8 cellular contexts compared by ENCODE assay signal in genomic region chrX:155263854-155264628, GRCh38. TPM values are rescaled to one million over a fixed set of nuclear protein-coding genes. Genes with fewer than 3 reads are reported as not detected.
DNase-seq lines count a peak whose midpoint lies in the region; ATAC-seq and TF ChIP-seq lines count a peak whose summit lies in the region.

Gene RAB39B (minus strand): TSS chrX:155264491. CDS start chrX:155264288, 203 bp downstream.

- 1% methylated on average over 58 of the region's 58 CpGs for WGBS in HUES64
- 2 to 6% methylated on average over 9 to 17 of the region's 58 CpGs for WGBS in testis, 2 donors

- H3K27ac ChIP-seq in HUES64 (ENCODE audit: low read depth, low read length) (peak within 1 kb of the TSS; percentile 72; the same call in 1 of the 2 replicates), RWPE2 (ENCODE audit: poor library complexity, severe bottlenecking) (no peak within 1 kb of the TSS), osteoblast (ENCODE audit: low read depth, low read length) (no peak within 1 kb of the TSS), testis (no peak within 1 kb of the TSS)

- intact Hi-C loops in testis (cut with DNase I; ENCODE audit: low total_unique reads) = no loop called here

- no peak for TF ChIP-seq CTCF in RWPE2 (IDR thresholded peaks at IDR 0.05; ENCODE audit: poor library complexity, severe bottlenecking)
- TF ChIP-seq CTCF in osteoblast (IDR thresholded peaks at IDR 0.05; ENCODE audit: extremely low read depth, low read depth, low read length) = no peak
- TF ChIP-seq CTCF in testis (IDR thresholded peaks at IDR 0.05) = no peak

- H3K79me2 ChIP-seq in osteoblast (ENCODE audit: insufficient read depth, low read length) = no peaks in the 10 kb centered on the region

- H3K4me2 ChIP-seq in osteoblast (ENCODE audit: insufficient read depth, low read length) = no peak within 1 kb of the TSS

- peak; percentile 35 for DNase-seq in DMS114 treated with DMSO at 0.1 percent for 48 hours (lab: John Stamatoyannopoulos, UW; ENCODE audit: unreplicated experiment)
- DNase-seq in RWPE2 (ENCODE audit: low spot score) = peak; percentile 69
- peak; percentile 45 for DNase-seq in activated gamma-delta T cell treated with anti-CD3 and anti-CD28 coated beads, Interleukin-2, amount 50 U/mL, for 16 hours (ENCODE audit: low read depth)
- peak; percentile 67 for DNase-seq in globus pallidus (ENCODE audit: low spot score)
- peak; percentile 59 for DNase-seq in osteoblast (ENCODE audit: insufficient read length, low spot score, missing footprints)
- peak; percentile 79 for DNase-seq in testis

- peak; percentile 87 for ATAC-seq in GM21423 (IDR thresholded peaks at IDR 0.05; ENCODE audit: unreplicated experiment)
- ATAC-seq in RWPE2 (ENCODE audit: low read depth) = peak; percentile 83

- H3K4me1 ChIP-seq in HUES64 (ENCODE audit: insufficient read depth, low read length) (peaks cover 5% of the 10 kb centered on the region; the same call in 1 of the 2 replicates), RWPE2 (ENCODE audit: insufficient read depth, poor library complexity, severe bottlenecking) (no peaks in the 10 kb centered on the region), osteoblast (ENCODE audit: insufficient read depth, low read length) (no peaks in the 10 kb centered on the region), testis (no peaks in the 10 kb centered on the region)

- H2AFZ ChIP-seq in osteoblast (ENCODE audit: low read length) = peak within 1 kb of the TSS; percentile 15

- peak within 1 kb of the TSS; percentile 69 for H3K9ac ChIP-seq in HUES64 (ENCODE audit: low read depth, low read length)

- TF ChIP-seq POLR2A in testis (IDR thresholded peaks at IDR 0.05) = no peak

- H3K27me3 ChIP-seq in HUES64 (ENCODE audit: insufficient read depth, low read length) (no peaks in the 10 kb centered on the region), RWPE2 (ENCODE audit: insufficient read depth, poor library complexity, severe bottlenecking) (no peaks in the 10 kb centered on the region), osteoblast (ENCODE audit: insufficient read depth, low read length) (no peaks in the 10 kb centered on the region), testis (no peaks in the 10 kb centered on the region)

- H3K9me3 ChIP-seq in HUES64 (ENCODE audit: insufficient read depth, low read depth, low read length) = no peaks in the 10 kb centered on the region
- no peaks in the 10 kb centered on the region for H3K9me3 ChIP-seq in RWPE2 (ENCODE audit: severe bottlenecking)
- H3K9me3 ChIP-seq in osteoblast (ENCODE audit: low read depth, low read length) = no peaks in the 10 kb centered on the region
- H3K9me3 ChIP-seq in testis = no peaks in the 10 kb centered on the region

- H3K4me3 ChIP-seq in HUES64 (ENCODE audit: low read length) (peak within 1 kb of the TSS; percentile 87), RWPE2 (ENCODE audit: severe bottlenecking) (peak within 1 kb of the TSS; percentile 21), osteoblast (ENCODE audit: insufficient read depth, low read length) (no peak within 1 kb of the TSS), testis (peak within 1 kb of the TSS; percentile 50 to 51)

- H3K36me3 ChIP-seq in HUES64 (ENCODE audit: insufficient read depth, low read length) (no peaks in the 10 kb centered on the region), RWPE2 (ENCODE audit: low read depth) (no peaks in the 10 kb centered on the region), osteoblast (ENCODE audit: insufficient read depth, low read length) (no peaks in the 10 kb centered on the region), testis (ENCODE audit: low read depth, missing control alignments) (no peaks in the 10 kb centered on the region)

- no peaks in the 10 kb centered on the region for H4K20me1 ChIP-seq in osteoblast (ENCODE audit: insufficient read depth, low read length)

RNA-seq across cellular contexts. Expression of gene RAB39B, which starts in this region (rescaled TPM):
- polyA plus RNA-seq in HUES64 (2013, experiment 1 of 2) = 6.2 TPM
- polyA plus RNA-seq in HUES64 (2013, experiment 2 of 2) = 4.9 TPM
- 0.36 and 0.59 TPM in 2 replicates for total RNA-seq in osteoblast
- total RNA-seq in testis = 1 to 10 TPM; 2.5 to 3.4 TPM
- polyA plus RNA-seq in testis (ENCODE audit: insufficient read depth, low read depth, low replicate concordance) = 1.8 TPM

Comparison
In these comparisons a context has a peak if more than half of its experiments do, and no peak if none do; other contexts are left out.
1. Peak in DNase-seq in osteoblast; RNA of the gene not detected or under 1 TPM.